In the genomic region with DNA sequence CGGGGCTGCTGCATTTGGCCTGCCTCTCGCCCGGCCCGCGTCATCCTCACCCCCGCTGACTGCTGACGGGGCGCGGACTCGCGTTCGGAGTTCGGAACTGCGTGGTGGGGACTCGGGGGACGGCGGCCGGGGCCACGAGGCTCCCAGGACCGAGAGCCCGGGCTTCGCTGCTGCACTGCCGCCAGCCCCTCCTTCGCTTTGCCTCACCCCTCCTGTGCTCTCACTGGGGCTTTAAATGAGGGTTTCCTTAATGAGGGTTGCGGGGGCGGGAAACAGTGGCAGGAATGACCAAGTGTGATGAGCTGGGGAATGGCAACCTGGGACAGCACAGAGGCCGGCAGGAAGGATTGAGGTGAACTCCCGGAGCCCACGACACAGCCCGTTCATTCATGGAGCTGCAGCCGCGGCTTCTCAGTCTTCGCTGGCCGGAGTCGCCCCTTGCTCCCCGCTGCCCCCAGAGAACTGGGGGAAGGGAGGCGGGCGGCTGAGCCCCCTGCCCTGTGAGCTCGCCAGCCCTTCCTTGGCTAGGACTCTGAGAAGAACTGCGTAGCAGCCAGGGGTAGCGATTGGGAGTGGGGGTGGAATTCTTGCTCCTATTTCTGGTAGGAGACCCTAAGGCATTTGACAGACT, we compare ENCODE assay signal across 8 cellular contexts. TPM values are rescaled to one million over a fixed set of nuclear protein-coding genes. Genes with fewer than 3 reads are reported as not detected.
DNase-seq lines count a peak whose midpoint lies in the region; ATAC-seq and TF ChIP-seq lines count a peak whose summit lies in the region.

No MANE protein-coding gene starts in this region.

- peak overlapping the region; percentile 76 for H3K4me2 ChIP-seq in fibroblast of lung (ENCODE audit: extremely low read depth, insufficient read depth, low read length)

- H3K4me3 Mint-ChIP-seq in CD8-positive, alpha-beta memory T cell: peak overlapping the region; percentile 47 to 80 (median 67)

- no peaks in the 10 kb centered on the region for H3K9me3 ChIP-seq in CD8-positive, alpha-beta memory T cell (ENCODE audit: low read length)
- H3K9me3 ChIP-seq in SJCRH30 (replicated peaks): no peaks in the 10 kb centered on the region
- no peaks in the 10 kb centered on the region for H3K9me3 ChIP-seq in fibroblast of lung (ENCODE audit: control insufficient read depth, insufficient read depth, low read depth, low read length)

- peak overlapping the region; percentile 62 for H3K9ac ChIP-seq in fibroblast of lung (ENCODE audit: insufficient read depth, low read length)

- CTCF ChIA-PET in CD8-positive, alpha-beta memory T cell (lab: Charles Lee): interaction anchor here (1.2 kb wide), 1 partner anchor 12 kb away, joined by 3 read pairs; no protein-coding TSS in a partner anchor

- peaks cover 15% of the 10 kb centered on the region in 2 donors for H3K27me3 Mint-ChIP-seq in CD8-positive, alpha-beta memory T cell

- no peak overlapping the region for H3K27ac ChIP-seq in CD8-positive, alpha-beta memory T cell (ENCODE audit: low read depth, low read length)
- no peak overlapping the region for H3K27ac ChIP-seq in SJCRH30
- H3K27ac ChIP-seq in fibroblast of lung (ENCODE audit: insufficient read depth, low read length): peak overlapping the region; percentile 5

- no peak overlapping the region for H3K4me3 ChIP-seq in CD8-positive, alpha-beta memory T cell (ENCODE audit: low read length)
- H3K4me3 ChIP-seq in SJCRH30: peak overlapping the region; percentile 88
- H3K4me3 ChIP-seq in fibroblast of lung (replicated peaks in 1 of 4; ENCODE audit: control extremely low read depth in 1 of 4, insufficient read depth in 1 of 4, low read depth in 3 of 4, low read length in 4 of 4): peak overlapping the region; percentile 28 to 50 (median 38)

- ATAC-seq in omental fat pad (ENCODE audit: low FRiP score) (peak; percentile 20), HG03439 (IDR thresholded peaks at IDR 0.05; ENCODE audit: unreplicated experiment) (no peak), HG03378 (IDR thresholded peaks at IDR 0.05; ENCODE audit: unreplicated experiment) (no peak)

- DNase-seq in CD8-positive, alpha-beta memory T cell: peak in 2 of 5 donors; percentile 6 to 12
- DNase-seq in SJCRH30: peak in 1 of 2 experiments; percentile 34
- DNase-seq in fibroblast of lung (ENCODE audit: low read depth in 2 of 2): peak in 1 of 2 donors; percentile 26
- no peak for DNase-seq in omental fat pad (ENCODE audit: low spot score)
- DNase-seq in OCI-M1 (lab: John Stamatoyannopoulos, UW): no peak
- DNase-seq in COLO829 (ENCODE audit: low spot score): no peak

- H3K27ac Mint-ChIP-seq in CD8-positive, alpha-beta memory T cell: no peak overlapping the region

- no peak for TF ChIP-seq CTCF in fibroblast of lung (conservative IDR thresholded peaks at IDR 0.05 in 1 of 2, IDR thresholded peaks at IDR 0.05 in 1 of 2; ENCODE audit: low read depth in 1 of 2, low read length in 2 of 2)
- TF ChIP-seq CTCF in omental fat pad (IDR thresholded peaks at IDR 0.05): no peak

- H3K27me3 ChIP-seq in CD8-positive, alpha-beta memory T cell (ENCODE audit: insufficient read depth, low read length, poor library complexity, severe bottlenecking): no peaks in the 10 kb centered on the region
- no peaks in the 10 kb centered on the region for H3K27me3 ChIP-seq in SJCRH30
- H3K27me3 ChIP-seq in fibroblast of lung (ENCODE audit: control insufficient read depth, insufficient read depth, low read length): no peaks in the 10 kb centered on the region

- POLR2A ChIA-PET in CD8-positive, alpha-beta memory T cell (lab: Charles Lee): no interaction called here

- no peak overlapping the region for H2AFZ ChIP-seq in fibroblast of lung (ENCODE audit: low read length)

- no peaks in the 10 kb centered on the region for H3K79me2 ChIP-seq in fibroblast of lung (ENCODE audit: control insufficient read depth, insufficient read depth, low read length)

- H3K36me3 ChIP-seq in CD8-positive, alpha-beta memory T cell (ENCODE audit: insufficient read depth, low read length): peaks cover 5% of the 10 kb centered on the region
- H3K36me3 ChIP-seq in SJCRH30: peaks cover 5% of the 10 kb centered on the region; the same call in 1 of the 2 replicates
- peaks cover 2% of the 10 kb centered on the region for H3K36me3 ChIP-seq in fibroblast of lung (ENCODE audit: control insufficient read depth, insufficient read depth, low read length)

- no peaks in the 10 kb centered on the region for H4K20me1 ChIP-seq in fibroblast of lung (ENCODE audit: control insufficient read depth, extremely low read depth, insufficient read depth, low read length)

- no peaks in the 10 kb centered on the region for H3K9me3 Mint-ChIP-seq in CD8-positive, alpha-beta memory T cell

- H3K4me1 ChIP-seq in CD8-positive, alpha-beta memory T cell (ENCODE audit: insufficient read depth, low read length): no peaks in the 10 kb centered on the region
- peaks cover 16% of the 10 kb centered on the region for H3K4me1 ChIP-seq in SJCRH30
- no peaks in the 10 kb centered on the region for H3K4me1 ChIP-seq in fibroblast of lung (ENCODE audit: control insufficient read depth, extremely low read depth, insufficient read depth, low read length)

- peaks cover 8 to 10% (median 9%) of the 10 kb centered on the region in 3 donors for H3K36me3 Mint-ChIP-seq in CD8-positive, alpha-beta memory T cell

- H3K4me1 Mint-ChIP-seq in CD8-positive, alpha-beta memory T cell: peaks cover 19 to 20% (median 20%) of the 10 kb centered on the region in 3 donors

RNA-seq across cellular contexts. Expression of a gene that starts 1.5 kb away (rescaled TPM):
- total RNA-seq in CD8-positive, alpha-beta memory T cell: under 1 TPM; 0.15 to 0.51 TPM
- polyA plus RNA-seq in CD8-positive, alpha-beta memory T cell: not detected
- total RNA-seq in SJCRH30 (2014; rRNA removed; shearing (Covaris generic)): 1.4 and 2.1 TPM in 2 replicates
- 0.26 and 0.33 TPM in 2 replicates for total RNA-seq in fibroblast of lung
- polyA plus RNA-seq in fibroblast of lung: 0.20 and 0.96 TPM in 2 replicates
- polyA plus RNA-seq in fibroblast of lung (2012): 0.12 and 0.96 TPM in 2 replicates
- polyA minus RNA-seq in fibroblast of lung (ENCODE audit: low replicate concordance): 0.59 and 3.3 TPM in 2 replicates
- total RNA-seq in omental fat pad: 1 to 10 TPM in 3 of 4 donors, under 1 TPM in 1; 0.96 to 4.7 (median 1.8) TPM
